In the genomic region with DNA sequence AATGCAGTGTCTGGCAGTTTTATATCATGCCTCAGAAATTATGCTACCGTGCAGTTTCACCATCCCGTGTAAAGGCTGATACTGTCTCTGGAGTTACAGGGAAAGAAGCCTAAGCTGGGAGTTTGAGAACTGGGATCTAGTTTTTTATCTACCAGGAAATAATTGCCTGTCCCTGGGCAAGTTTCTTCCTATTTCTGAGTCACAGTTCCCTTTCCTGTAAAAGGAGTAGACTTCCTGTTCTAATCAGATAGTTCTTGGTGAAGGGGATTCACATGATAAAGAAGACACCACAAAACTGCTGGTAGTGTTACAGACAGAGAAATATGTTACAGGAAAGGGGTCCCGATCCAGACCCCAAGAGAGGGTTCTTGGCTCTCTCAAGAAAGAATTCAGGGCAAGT, we compare ENCODE assay signal across 14 cellular contexts. TPM values are rescaled to one million over a fixed set of nuclear protein-coding genes. Genes with fewer than 3 reads are reported as not detected.
DNase-seq lines count a peak whose midpoint lies in the region; ATAC-seq and TF ChIP-seq lines count a peak whose summit lies in the region.
"Had no signal": no experiment of that assay in that cellular context is flagged by ENCODE, and none has a peak within 500 bp of the region (broad histone marks: within the 10 kb centered on the region; RNA-seq: fewer than 3 reads in every experiment).

No MANE protein-coding gene starts in this region.

- TF ChIP-seq CTCF in activated CD8-positive, alpha-beta T cell treated with anti-CD3 and anti-CD28 coated beads for 36 hours (IDR thresholded peaks at IDR 0.05) = no peak
- no peak for TF ChIP-seq CTCF in endodermal cell (conservative IDR thresholded peaks at IDR 0.05)
- no peak for TF ChIP-seq CTCF in gastrocnemius medialis (IDR thresholded peaks at IDR 0.05 in 4 of 5, conservative IDR thresholded peaks at IDR 0.05 in 1 of 5)

- no peak overlapping the region for H3K4me3 Mint-ChIP-seq in activated CD8-positive, alpha-beta T cell treated with anti-CD3 and anti-CD28 coated beads for 36 hours
- no peak overlapping the region for H3K4me3 Mint-ChIP-seq in activated CD8-positive, alpha-beta T cell treated with anti-CD3 and anti-CD28 coated beads, Interleukin-2, amount 10 ng/mL, durations not matched to agents 7 days and 5 days
- H3K4me3 Mint-ChIP-seq in endodermal cell = no peak overlapping the region
- H3K4me3 Mint-ChIP-seq: WTC11 had no signal

- H3K27ac Mint-ChIP-seq in activated CD8-positive, alpha-beta T cell treated with anti-CD3 and anti-CD28 coated beads for 36 hours = peak overlapping the region; percentile 87
- H3K27ac Mint-ChIP-seq in activated CD8-positive, alpha-beta T cell treated with anti-CD3 and anti-CD28 coated beads, Interleukin-2, amount 10 ng/mL, durations not matched to agents 7 days and 5 days = no peak overlapping the region
- H3K27ac Mint-ChIP-seq in endodermal cell = peak overlapping the region; percentile 62
- H3K27ac Mint-ChIP-seq: WTC11 had no signal

- H3K27me3 Mint-ChIP-seq in activated CD8-positive, alpha-beta T cell treated with anti-CD3 and anti-CD28 coated beads for 36 hours = no peaks in the 10 kb centered on the region
- no peaks in the 10 kb centered on the region for H3K27me3 Mint-ChIP-seq in activated CD8-positive, alpha-beta T cell treated with anti-CD3 and anti-CD28 coated beads, Interleukin-2, amount 10 ng/mL, durations not matched to agents 7 days and 5 days (ENCODE audit: low read depth)
- no peaks in the 10 kb centered on the region for H3K27me3 Mint-ChIP-seq in endodermal cell (ENCODE audit: insufficient read depth)

- H3K4me1 ChIP-seq in endodermal cell (ENCODE audit: control insufficient read depth, insufficient read depth, low read length) (no peaks in the 10 kb centered on the region), gastrocnemius medialis (peaks cover 54 to 61% of the 10 kb centered on the region in 2 donors)

- peaks cover 17% of the 10 kb centered on the region for H3K9me3 Mint-ChIP-seq in activated CD8-positive, alpha-beta T cell treated with anti-CD3 and anti-CD28 coated beads for 36 hours
- peaks cover 6% of the 10 kb centered on the region for H3K9me3 Mint-ChIP-seq in activated CD8-positive, alpha-beta T cell treated with anti-CD3 and anti-CD28 coated beads, Interleukin-2, amount 10 ng/mL, durations not matched to agents 7 days and 5 days (ENCODE audit: insufficient read depth)
- H3K9me3 Mint-ChIP-seq in endodermal cell = peaks cover 9% of the 10 kb centered on the region

- in situ Hi-C loops in gastrocnemius medialis (cut with MboI; ENCODE audit: low sequenced_read_pairs in 4 of 4) = no loop called here

- no peaks in the 10 kb centered on the region for H3K36me3 ChIP-seq in endodermal cell (ENCODE audit: control insufficient read depth, insufficient read depth, low read length)
- peaks cover 0 to 15% of the 10 kb centered on the region in 2 donors for H3K36me3 ChIP-seq in gastrocnemius medialis

- peaks cover 77% of the 10 kb centered on the region for H3K4me1 Mint-ChIP-seq in activated CD8-positive, alpha-beta T cell treated with anti-CD3 and anti-CD28 coated beads for 36 hours (ENCODE audit: low read depth)
- H3K4me1 Mint-ChIP-seq in activated CD8-positive, alpha-beta T cell treated with anti-CD3 and anti-CD28 coated beads, Interleukin-2, amount 10 ng/mL, durations not matched to agents 7 days and 5 days (ENCODE audit: low read depth) = peaks cover 80% of the 10 kb centered on the region
- H3K4me1 Mint-ChIP-seq in endodermal cell = peaks cover 17% of the 10 kb centered on the region

- no peak for DNase-seq in activated CD8-positive, alpha-beta T cell treated with anti-CD3 and anti-CD28 coated beads for 36 hours
- DNase-seq in activated CD8-positive, alpha-beta T cell treated with anti-CD3 and anti-CD28 coated beads, Interleukin-2, amount 10 ng/mL, durations not matched to agents 7 days and 5 days = no peak
- DNase-seq in LHCN-M2 (ENCODE audit: low read depth) (peak; percentile 25), endodermal cell (no peak), gastrocnemius medialis (no peak)
- DNase-seq: head of caudate nucleus, left lung, NCI-H2171 treated with DMSO at 0.1 percent for 48 hours, trophoblast cell had no signal

- POLR2A ChIA-PET in activated CD8-positive, alpha-beta T cell treated with anti-CD3 and anti-CD28 coated beads for 36 hours (lab: Charles Lee) = no interaction called here
- POLR2A ChIA-PET in activated CD8-positive, alpha-beta T cell treated with anti-CD3 and anti-CD28 coated beads, Interleukin-2, amount 10 ng/mL, durations not matched to agents 7 days and 5 days (lab: Charles Lee) = no interaction called here

- H3K4me3 ChIP-seq in endodermal cell (ENCODE audit: low read length) = no peak overlapping the region
- H3K4me3 ChIP-seq in gastrocnemius medialis = no peak overlapping the region
- H3K4me3 ChIP-seq: A549, left lung had no signal

- H3K27me3 ChIP-seq in endodermal cell (ENCODE audit: control insufficient read depth, insufficient read depth, low read length, poor library complexity, severe bottlenecking) (no peaks in the 10 kb centered on the region), gastrocnemius medialis (no peaks in the 10 kb centered on the region)
- H3K27me3 ChIP-seq: left lung had no signal

- no peak for ATAC-seq in activated CD8-positive, alpha-beta T cell treated with anti-CD3 and anti-CD28 coated beads for 36 hours
- ATAC-seq in activated CD8-positive, alpha-beta T cell treated with anti-CD3 and anti-CD28 coated beads, Interleukin-2, amount 10 ng/mL, durations not matched to agents 7 days and 5 days = no peak
- ATAC-seq in gastrocnemius medialis (no peak), GM18505 (IDR thresholded peaks at IDR 0.05; ENCODE audit: unreplicated experiment) (no peak), GM21390 (IDR thresholded peaks at IDR 0.05; ENCODE audit: unreplicated experiment) (no peak), GM21619 (IDR thresholded peaks at IDR 0.05; ENCODE audit: unreplicated experiment) (no peak)
- ATAC-seq: A549, left lung, WTC11 had no signal

- H3K9me3 ChIP-seq in endodermal cell (ENCODE audit: control insufficient read depth, low read length) (no peaks in the 10 kb centered on the region), gastrocnemius medialis (no peaks in the 10 kb centered on the region)
- H3K9me3 ChIP-seq: A549, left lung had no signal

- intact Hi-C loops in activated CD8-positive, alpha-beta T cell treated with anti-CD3 and anti-CD28 coated beads for 36 hours (cut with micrococcal nuclease) = no loop called here
- intact Hi-C loops in gastrocnemius medialis (cut with DNase I; ENCODE audit: low total_unique reads) = no loop called here

- 90 to 95% methylated on average over 3 of the region's 3 CpGs for WGBS in endodermal cell (ENCODE audit: insufficient coverage in 1 of 2, insufficient read length in 1 of 2), 2 experiments

- CTCF ChIA-PET in activated CD8-positive, alpha-beta T cell treated with anti-CD3 and anti-CD28 coated beads for 36 hours (lab: Charles Lee) = interaction anchor here (1.1 to 5.0 kb wide), 2 partner anchors 10 to 11 kb away, joined by 4 to 24 read pairs; no protein-coding TSS in a partner anchor
- CTCF ChIA-PET in activated CD8-positive, alpha-beta T cell treated with anti-CD3 and anti-CD28 coated beads, Interleukin-2, amount 10 ng/mL, durations not matched to agents 7 days and 5 days (lab: Charles Lee) = no interaction called here

- TF ChIP-seq POLR2A in gastrocnemius medialis (IDR thresholded peaks at IDR 0.05) = no peak
- no peak for TF ChIP-seq POLR2A in GM18505 (IDR thresholded peaks at IDR 0.05; ENCODE audit: borderline replicate concordance, extremely low read depth, insufficient read depth, insufficient read length)

- H3K27ac ChIP-seq in endodermal cell (ENCODE audit: low read depth, low read length) (no peak overlapping the region), gastrocnemius medialis (peak overlapping the region in 3 of 4 donors; percentile 77 to 86 (median 81))

- H3K9ac ChIP-seq in endodermal cell (ENCODE audit: extremely low read depth, low read length, poor library complexity, severe bottlenecking) = no peak overlapping the region

- peaks cover 77% of the 10 kb centered on the region for H3K36me3 Mint-ChIP-seq in activated CD8-positive, alpha-beta T cell treated with anti-CD3 and anti-CD28 coated beads for 36 hours (ENCODE audit: low read depth)
- peaks cover 63% of the 10 kb centered on the region for H3K36me3 Mint-ChIP-seq in activated CD8-positive, alpha-beta T cell treated with anti-CD3 and anti-CD28 coated beads, Interleukin-2, amount 10 ng/mL, durations not matched to agents 7 days and 5 days (ENCODE audit: low read depth)
- H3K36me3 Mint-ChIP-seq in endodermal cell (ENCODE audit: low read depth) = peaks cover 18% of the 10 kb centered on the region

RNA-seq across cellular contexts. Expression of a gene that starts 17.1 kb away (rescaled TPM):
- 10 to 100 TPM; 59.7 to 66.4 TPM for total RNA-seq in activated CD8-positive, alpha-beta T cell treated with anti-CD3 and anti-CD28 coated beads for 36 hours
- 10 to 100 TPM; 22.7 to 26.1 TPM for total RNA-seq in activated CD8-positive, alpha-beta T cell treated with anti-CD3 and anti-CD28 coated beads, Interleukin-2, amount 10 ng/mL, durations not matched to agents 7 days and 5 days
- 21.3 and 21.8 TPM in 2 replicates for total RNA-seq in LHCN-M2 (2014; rRNA removed)
- 12.1 TPM for polyA plus RNA-seq in LHCN-M2 (2012)
- total RNA-seq in endodermal cell = 1 to 10 TPM; 4.4 to 5.9 TPM
- 5.5 TPM for polyA plus RNA-seq in endodermal cell (2013, experiment 1 of 2)
- 5.8 TPM for polyA plus RNA-seq in endodermal cell (2013, experiment 2 of 2)
- 10 to 100 TPM; 16.2 to 32.3 (median 21.9) TPM for total RNA-seq in gastrocnemius medialis
